Comparison of ENCODE assay signal across 9 cellular contexts in the genomic region with DNA sequence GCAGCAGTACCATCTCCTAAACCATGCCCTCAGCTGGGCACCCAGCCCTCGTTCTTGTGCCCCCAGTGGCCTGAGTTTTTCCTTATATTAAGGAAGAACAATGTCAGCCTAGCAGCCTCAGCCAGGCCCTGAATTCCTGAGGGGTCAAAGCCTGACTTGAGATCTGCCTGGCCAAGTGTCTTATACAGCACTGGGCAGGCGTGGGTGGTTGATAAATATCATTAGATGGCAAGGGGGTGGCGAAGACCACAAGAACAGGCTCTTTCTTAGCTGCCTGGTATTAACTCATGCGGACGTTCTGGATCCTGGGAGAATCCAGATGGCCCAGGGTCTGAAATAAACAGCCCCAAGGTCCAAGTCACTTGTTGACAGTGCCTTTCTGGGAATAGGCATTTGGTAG. TPM values are rescaled to one million over a fixed set of nuclear protein-coding genes. Genes with fewer than 3 reads are reported as not detected.
"Had no signal": no experiment of that assay in that cellular context is flagged by ENCODE, and none has a peak within 500 bp of the region (broad histone marks: within the 10 kb centered on the region; RNA-seq: fewer than 3 reads in every experiment).

No MANE protein-coding gene starts in this region.

- H3K4me3 Mint-ChIP-seq: GM23338, H9, IgD-negative memory B cell had no signal

- DNase-seq: H9, HCEC 1CT, KBM-7 had no signal

- ATAC-seq: GM23338, HepG2 had no signal

- H3K27ac ChIP-seq: HL-60, KMS-11 had no signal

- H3K4me1 Mint-ChIP-seq: IgD-negative memory B cell had no signal

- H3K9me3 Mint-ChIP-seq: GM23338, H9, IgD-negative memory B cell had no signal

- H3K9ac ChIP-seq: KMS-11 had no signal

- H3K4me2 ChIP-seq: GM23338, KMS-11 had no signal

- H2AFZ ChIP-seq: GM23338 had no signal

- H3K4me3 ChIP-seq: GM23338 had no signal

- H3K27ac Mint-ChIP-seq: GM23338, H9, IgD-negative memory B cell had no signal

RNA-seq across cellular contexts. Expression of gene NGF, which starts 18.3 kb away (rescaled TPM):
- total RNA-seq: H1, HepG2 had no signal
- polyA plus RNA-seq: HepG2, IgD-negative memory B cell had no signal
